ENCODE assay signal across 9 cellular contexts in the genomic region with DNA sequence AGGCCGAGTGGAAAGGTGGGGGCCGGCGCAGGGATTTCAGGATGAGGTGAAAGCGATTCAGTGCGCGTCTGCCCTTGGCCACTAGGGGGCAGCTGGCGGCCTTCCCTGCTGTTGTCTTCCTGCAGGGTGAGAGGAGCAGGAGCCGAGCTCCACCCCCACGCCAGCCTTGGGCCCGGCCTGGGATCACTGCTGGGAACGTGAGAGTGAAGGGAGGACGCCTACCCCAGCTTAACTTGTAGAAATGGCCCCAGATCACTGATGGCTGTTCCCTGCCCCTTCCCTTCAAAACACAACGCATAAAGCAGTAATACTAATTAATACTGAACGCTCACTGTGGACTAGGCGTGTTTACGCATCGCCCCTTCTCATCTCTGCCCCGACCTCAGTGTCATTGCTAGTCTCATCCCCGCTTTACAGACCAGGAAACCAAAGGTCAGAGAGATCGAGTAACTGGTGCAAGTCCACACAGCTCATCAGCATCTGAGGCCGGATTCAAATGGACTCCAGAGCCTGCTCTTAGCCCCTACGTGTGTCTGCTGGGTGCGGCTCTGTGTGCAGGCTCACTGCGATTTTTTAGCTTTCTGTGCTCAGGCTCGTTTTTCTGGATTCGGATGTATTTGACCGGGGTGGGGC. TPM values are rescaled to one million over a fixed set of nuclear protein-coding genes. Genes with fewer than 3 reads are reported as not detected.
DNase-seq lines count a peak whose midpoint lies in the region; ATAC-seq, FAIRE-seq and TF ChIP-seq lines count a peak whose summit lies in the region.
"Had no signal": no experiment of that assay in that cellular context is flagged by ENCODE, and none has a peak within 500 bp of the region (broad histone marks: within the 10 kb centered on the region; RNA-seq: fewer than 3 reads in every experiment).

No MANE protein-coding gene starts in this region.

- DNase-seq in Calu3 (peak; percentile 93), HT1080 (ENCODE audit: low read depth) (peak; percentile 81), NOMO-1 (lab: John Stamatoyannopoulos, UW; ENCODE audit: unreplicated experiment in 2 of 2) (peak; percentile 29), H1 (ENCODE audit: low read depth in 1 of 2, low spot score in 2 of 2) (peak; percentile 72 to 97), mesendoderm (peak; percentile 91)
- DNase-seq in activated CD8-positive, alpha-beta memory T cell treated with anti-CD3 and anti-CD28 coated beads, Interleukin-2, amount 50 U/mL, for 1 hour (ENCODE audit: extremely low read depth) = peak; percentile 12
- DNase-seq in stimulated activated CD8-positive, alpha-beta memory T cell treated with anti-CD3 and anti-CD28 coated beads, Interleukin-15, amount 100 ng/mL, for 4 hours (ENCODE audit: low read depth in 2 of 2) = peak; percentile 8 to 13

- TF ChIP-seq RAD21 in H1 (IDR thresholded peaks at IDR 0.05 in 1 of 2, conservative IDR thresholded peaks at IDR 0.05 in 1 of 2; ENCODE audit: low read depth in 2 of 2, low read length in 2 of 2) = peak; percentile 92 to 96

- FAIRE-seq in H1 (lab: Jason Lieb, UNC) = peak; percentile 39

- H2BK5ac ChIP-seq in H1 (ENCODE audit: low read depth, low read length) (no peak overlapping the region), mesendoderm (ENCODE audit: low read length) (no peak overlapping the region)

- H3K4ac ChIP-seq in H1 (replicated peaks; ENCODE audit: insufficient read length, low read depth, low read length) (no peak overlapping the region), mesendoderm (ENCODE audit: low read depth, low read length) (no peak overlapping the region)

- no peak overlapping the region for H3K4me3 Mint-ChIP-seq in Calu3 (ENCODE audit: low read depth, unreplicated experiment)
- H3K4me3 Mint-ChIP-seq: T-helper 1 cell treated with Interleukin-12 subunit alpha and Interleukin-12 subunit beta and Interleukin-4 antibody, amounts not matched to agents 30 μg/mL and 1 μg/mL, for 36 hours had no signal

- peaks cover 14% of the 10 kb centered on the region for H3K36me3 Mint-ChIP-seq in Calu3 (ENCODE audit: insufficient read depth, unreplicated experiment)

- H3K79me1 ChIP-seq in H1 (ENCODE audit: low read depth, low read length) (no peaks in the 10 kb centered on the region), mesendoderm (ENCODE audit: low read length) (no peaks in the 10 kb centered on the region)

- H2BK20ac ChIP-seq in H1 (ENCODE audit: low read length) = no peak overlapping the region

- no peak overlapping the region for H2BK12ac ChIP-seq in H1 (ENCODE audit: low read depth, low read length)

- H3K56ac ChIP-seq in H1 (replicated peaks; ENCODE audit: insufficient read length, low read depth, low read length) = no peak overlapping the region
- H3K56ac ChIP-seq in mesendoderm (ENCODE audit: low read length) = peak overlapping the region; percentile 61

- H3K27me3 Mint-ChIP-seq in Calu3 (ENCODE audit: unreplicated experiment) = no peaks in the 10 kb centered on the region

- H4K5ac ChIP-seq in H1 (ENCODE audit: insufficient read length, low read depth, low read length) (no peak overlapping the region), mesendoderm (ENCODE audit: low read length) (no peak overlapping the region)

- H3K4me2 ChIP-seq in H1 (ENCODE audit: insufficient read depth in 1 of 2, low read depth in 2 of 2, low read length in 2 of 2) (peak overlapping the region in 1 of 2 experiments; percentile 30; a peak in 2 of 4 replicates), mesendoderm (ENCODE audit: low read length) (no peak overlapping the region)

- intact Hi-C loops in Calu3 (cut with micrococcal nuclease; ENCODE audit: unreplicated experiment) = loop anchor here (1.0 to 5.0 kb wide), 3 partner anchors 114 to 177 kb away; partner anchors contain the start of gene FAM222A

- H3K9me3 ChIP-seq in H1 (ENCODE audit: insufficient read depth in 2 of 2, low read depth in 1 of 2, low read length in 1 of 2) = no peaks in the 10 kb centered on the region

- no peak for ATAC-seq in HG03571 (IDR thresholded peaks at IDR 0.05; ENCODE audit: unreplicated experiment)

- H3K4me3 ChIP-seq in H1 (ENCODE audit: extremely low read depth in 1 of 4, insufficient read depth in 2 of 4, low read depth in 3 of 4, low read length in 4 of 4) (no peak overlapping the region), mesendoderm (ENCODE audit: low read length) (no peak overlapping the region)

- BruUV-seq in Calu3 (replicated peaks; lab: Mats Ljungman, UMichigan) = no TSS peak

- peak in 1 of 2 experiments; percentile 46; a peak in 1 of 3 replicates for TF ChIP-seq POLR2A in H1 (IDR thresholded peaks at IDR 0.05; ENCODE audit: control extremely low read depth in 1 of 2, low read depth in 2 of 2, low read length in 2 of 2)

- H2AK5ac ChIP-seq in H1 (ENCODE audit: low read depth, low read length) (no peak overlapping the region), mesendoderm (ENCODE audit: low read length) (no peak overlapping the region)

- no peak overlapping the region for H3K9ac ChIP-seq in H1 (replicated peaks in 1 of 4; ENCODE audit: extremely low read depth in 1 of 4, low read depth in 3 of 4, low read length in 3 of 4)
- H3K9ac ChIP-seq in mesendoderm (ENCODE audit: low read length) = peak overlapping the region; percentile 27

- H3K27me3 ChIP-seq in H1 (replicated peaks in 1 of 4; ENCODE audit: control insufficient read depth in 3 of 4, extremely low read depth in 1 of 4, insufficient read depth in 3 of 4, low read length in 3 of 4) = no peaks in the 10 kb centered on the region
- H3K27me3 ChIP-seq in mesendoderm (ENCODE audit: insufficient read depth, low read length, poor library complexity) = no peaks in the 10 kb centered on the region

- H3K4me1 ChIP-seq in H1 (replicated peaks in 1 of 4; ENCODE audit: control insufficient read depth in 3 of 4, insufficient read depth in 4 of 4, low read length in 3 of 4) = peaks cover 0 to 7% (median 2%) of the 10 kb centered on the region in 4 experiments; a peak in 4 of 7 replicates
- peaks cover 2% of the 10 kb centered on the region for H3K4me1 ChIP-seq in mesendoderm (ENCODE audit: control insufficient read depth, low read depth, low read length)

- peaks cover 0 to 6% (median 0%) of the 10 kb centered on the region in 4 experiments; a peak in 3 of 8 replicates for H3K36me3 ChIP-seq in H1 (ENCODE audit: control insufficient read depth in 2 of 4, insufficient read depth in 4 of 4, low read length in 3 of 4)
- no peaks in the 10 kb centered on the region for H3K36me3 ChIP-seq in mesendoderm (ENCODE audit: control insufficient read depth, insufficient read depth, low read length)

- H3K27ac Mint-ChIP-seq in Calu3 (ENCODE audit: unreplicated experiment) = no peak overlapping the region
- H3K27ac Mint-ChIP-seq: T-helper 1 cell treated with Interleukin-12 subunit alpha and Interleukin-12 subunit beta and Interleukin-4 antibody, amounts not matched to agents 30 μg/mL and 1 μg/mL, for 36 hours had no signal

- H3K27ac ChIP-seq in H1 (ENCODE audit: low read depth, low read length) = no peak overlapping the region
- H3K27ac ChIP-seq in mesendoderm (ENCODE audit: low read depth, low read length) = no peak overlapping the region

- no peaks in the 10 kb centered on the region for H3K4me1 Mint-ChIP-seq in Calu3 (ENCODE audit: low read depth, unreplicated experiment)

- no peak overlapping the region for H3K14ac ChIP-seq in H1 (ENCODE audit: insufficient read length)

- H4K8ac ChIP-seq in H1 (ENCODE audit: extremely low read depth, insufficient read depth, low read length) (no peak overlapping the region; the same call in 1 of the 2 replicates), mesendoderm (ENCODE audit: low read depth, low read length) (no peak overlapping the region)

- CTCF ChIA-PET in Calu3 (lab: Charles Lee) (interaction anchor here (0.5 to 3.3 kb wide), 19 partner anchors 24 to 1155 kb away, joined by 3 to 56 read pairs (median 4); partner anchors contain the start of genes FAM222A, MMAB and MVK), H1 (lab: Charles Lee; ENCODE audit: partially characterized antibody) (interaction anchor here (0.6 to 11.3 kb wide), 58 partner anchors 9 to 296 kb away, joined by 3 to 163 read pairs (median 5); partner anchors contain the start of genes FAM222A, MMAB and MVK)

- no peaks in the 10 kb centered on the region for H3K23me2 ChIP-seq in H1 (ENCODE audit: low read depth, low read length)

- no peak overlapping the region for H2AFZ ChIP-seq in H1 (ENCODE audit: low read length)

- H3K79me2 ChIP-seq in H1 (ENCODE audit: control insufficient read depth in 1 of 2, insufficient read depth in 2 of 2, low read length in 2 of 2) (no peaks in the 10 kb centered on the region), mesendoderm (ENCODE audit: control insufficient read depth, insufficient read depth, low read length) (no peaks in the 10 kb centered on the region)

- H2BK120ac ChIP-seq in H1 (replicated peaks; ENCODE audit: low read depth, low read length) = no peak overlapping the region
- H2BK120ac ChIP-seq in mesendoderm (ENCODE audit: low read depth, low read length) = no peak overlapping the region

- TF ChIP-seq CTCF in Calu3 (IDR thresholded peaks at IDR 0.05; ENCODE audit: unreplicated experiment) (peak; percentile 94), H1 (IDR thresholded peaks at IDR 0.05; ENCODE audit: control extremely low read depth in 1 of 3, insufficient read depth in 1 of 3, low read depth in 1 of 3, low read length in 3 of 3) (peak; percentile 96 to 98 (median 97))

- WGBS in H1 (ENCODE audit: extremely low coverage in 1 of 2, insufficient coverage in 1 of 2, insufficient read length in 1 of 2, insufficient replicate concordance in 2 of 2, low coverage in 1 of 2, low lambda C conversion rate in 2 of 2, missing lambda C conversion rate in 1 of 2), 2 experiments = 53% methylated on average over 27 of the region's 27 CpGs; no CpG with 5 or more reads in 1 of the 2 experiments
- no CpG with 5 or more reads among the region's 27 CpGs for WGBS in mesendoderm (ENCODE audit: extremely low coverage, insufficient coverage, low lambda C conversion rate)

- no peaks in the 10 kb centered on the region for H3K9me3 Mint-ChIP-seq in Calu3 (ENCODE audit: low read depth, unreplicated experiment)
- H3K9me3 Mint-ChIP-seq: T-helper 1 cell treated with Interleukin-12 subunit alpha and Interleukin-12 subunit beta and Interleukin-4 antibody, amounts not matched to agents 30 μg/mL and 1 μg/mL, for 36 hours had no signal

- H2BK15ac ChIP-seq in H1 (ENCODE audit: low read length) (no peak overlapping the region), mesendoderm (replicated peaks; ENCODE audit: low read depth) (no peak overlapping the region)

- H3K18ac ChIP-seq in H1 (ENCODE audit: extremely low read depth, low read length) (peak overlapping the region; percentile 72), mesendoderm (ENCODE audit: low read length) (no peak overlapping the region)

- TF ChIP-seq EP300 in H1 (IDR thresholded peaks at IDR 0.05; ENCODE audit: borderline replicate concordance in 1 of 2, low read depth in 2 of 2, low read length in 2 of 2) = no peak

- H4K20me1 ChIP-seq in H1 (replicated peaks in 1 of 2; ENCODE audit: control insufficient read depth in 1 of 2, insufficient read depth in 2 of 2, low read length in 2 of 2) = peaks cover 0 to 4% of the 10 kb centered on the region in 2 experiments

- H3K23ac ChIP-seq in H1 (ENCODE audit: insufficient read length) (no peak overlapping the region), mesendoderm (ENCODE audit: low read length) (no peak overlapping the region)

- POLR2A ChIA-PET in H1 (lab: Charles Lee; ENCODE audit: partially characterized antibody) = interaction anchor here (0.7 to 2.1 kb wide), 8 partner anchors 13 to 174 kb away, joined by 3 to 6 read pairs (median 3); partner anchors contain the start of genes FAM222A, MMAB and MVK

- no peak overlapping the region for H4K91ac ChIP-seq in H1 (replicated peaks; ENCODE audit: insufficient read length, low read length)

RNA-seq across cellular contexts. Expression of gene MVK, which starts 24.3 kb away (rescaled TPM):
- 41.6 and 46.7 TPM in 2 replicates for total RNA-seq in Calu3 (2022)
- 52.5 and 62.2 TPM in 2 replicates for total RNA-seq in HT1080 (2014; rRNA removed; shearing (Covaris generic))
- 20.2 and 23.3 TPM in 2 replicates for polyA plus RNA-seq in HT1080 (2015; cell fraction: cytosol; rRNA removed)
- 20.5 and 23.8 TPM in 2 replicates for polyA plus RNA-seq in HT1080 (2015; cell fraction: nucleus; rRNA removed)
- total RNA-seq in H1 (2021; fragmentation: NEBNext Ultra II Directional; extraction: Animal tissue kit (Norgen Biotek cat#: 25700)) = 15.7 and 17.0 TPM in 2 replicates
- 20.9 and 21.5 TPM in 2 replicates for polyA plus RNA-seq in H1 (2011; rRNA removed)
- 14.7 TPM for polyA plus RNA-seq in H1 (2011; cell fraction: cytosol; rRNA removed)
- polyA plus RNA-seq in H1 (2011; cell fraction: nucleus; rRNA removed) = 20.3 TPM
- 13.6 to 17.0 TPM (median 14.5 TPM) in 4 replicates for polyA plus RNA-seq in H1 (2012, experiment 1 of 2)
- polyA plus RNA-seq in H1 (2012, experiment 2 of 2) = 12.2 TPM
- polyA plus RNA-seq in H1 (2013, experiment 1 of 2) = 14.5 TPM
- 16.0 TPM for polyA plus RNA-seq in H1 (2013, experiment 2 of 2)
- 11.4 and 17.2 TPM in 2 replicates for polyA minus RNA-seq in H1 (2011; rRNA and poly(A)+ RNA removed)
- polyA minus RNA-seq in H1 (2011; cell fraction: cytosol; rRNA and poly(A)+ RNA removed) = 5.5 TPM
- polyA minus RNA-seq in H1 (2011; cell fraction: nucleus; rRNA and poly(A)+ RNA removed) = 14.6 TPM
- polyA plus RNA-seq in mesendoderm (2013, experiment 1 of 2) = 19.8 TPM
- polyA plus RNA-seq in mesendoderm (2013, experiment 2 of 2) = 19.5 TPM

RNA-seq across cellular contexts. Expression of gene MMAB, which starts 24.6 kb away (rescaled TPM):
- total RNA-seq in Calu3 (2022) = 70.2 and 82.8 TPM in 2 replicates
- 47.7 and 61.5 TPM in 2 replicates for total RNA-seq in HT1080 (2014; rRNA removed; shearing (Covaris generic))
- polyA plus RNA-seq in HT1080 (2015; cell fraction: cytosol; rRNA removed) = 47.8 and 50.1 TPM in 2 replicates
- polyA plus RNA-seq in HT1080 (2015; cell fraction: nucleus; rRNA removed) = 31.2 and 40.5 TPM in 2 replicates
- total RNA-seq in H1 (2021; fragmentation: NEBNext Ultra II Directional; extraction: Animal tissue kit (Norgen Biotek cat#: 25700)) = 17.1 and 18.5 TPM in 2 replicates
- polyA plus RNA-seq in H1 (2011; rRNA removed) = 12.9 and 14.5 TPM in 2 replicates
- polyA plus RNA-seq in H1 (2011; cell fraction: cytosol; rRNA removed) = 15.4 TPM
- 14.1 TPM for polyA plus RNA-seq in H1 (2011; cell fraction: nucleus; rRNA removed)
- 19.3 to 22.5 TPM (median 21.5 TPM) in 4 replicates for polyA plus RNA-seq in H1 (2012, experiment 1 of 2)
- 24.4 TPM for polyA plus RNA-seq in H1 (2012, experiment 2 of 2)
- 13.2 TPM for polyA plus RNA-seq in H1 (2013, experiment 1 of 2)
- polyA plus RNA-seq in H1 (2013, experiment 2 of 2) = 14.4 TPM
- polyA minus RNA-seq in H1 (2011; rRNA and poly(A)+ RNA removed) = 11.6 and 14.7 TPM in 2 replicates
- polyA minus RNA-seq in H1 (2011; cell fraction: cytosol; rRNA and poly(A)+ RNA removed) = 11.4 TPM
- 16.3 TPM for polyA minus RNA-seq in H1 (2011; cell fraction: nucleus; rRNA and poly(A)+ RNA removed)
- 19.4 TPM for polyA plus RNA-seq in mesendoderm (2013, experiment 1 of 2)
- 20.6 TPM for polyA plus RNA-seq in mesendoderm (2013, experiment 2 of 2)

Comparison
In these comparisons a context has a peak if more than half of its experiments do, and no peak if none do; other contexts are left out.
1. DNase-seq: peak in every context shown above with its lines; median percentile 93 in Calu3; 91 in mesendoderm; 84 in H1; 81 in HT1080; 29 in NOMO-1; 12 in activated CD8-positive, alpha-beta memory T cell treated with anti-CD3 and anti-CD28 coated beads, Interleukin-2, amount 50 U/mL, for 1 hour; 10 in stimulated activated CD8-positive, alpha-beta memory T cell treated with anti-CD3 and anti-CD28 coated beads, Interleukin-15, amount 100 ng/mL, for 4 hours.